ENCODE assay signal across 12 cellular contexts in the genomic region with DNA sequence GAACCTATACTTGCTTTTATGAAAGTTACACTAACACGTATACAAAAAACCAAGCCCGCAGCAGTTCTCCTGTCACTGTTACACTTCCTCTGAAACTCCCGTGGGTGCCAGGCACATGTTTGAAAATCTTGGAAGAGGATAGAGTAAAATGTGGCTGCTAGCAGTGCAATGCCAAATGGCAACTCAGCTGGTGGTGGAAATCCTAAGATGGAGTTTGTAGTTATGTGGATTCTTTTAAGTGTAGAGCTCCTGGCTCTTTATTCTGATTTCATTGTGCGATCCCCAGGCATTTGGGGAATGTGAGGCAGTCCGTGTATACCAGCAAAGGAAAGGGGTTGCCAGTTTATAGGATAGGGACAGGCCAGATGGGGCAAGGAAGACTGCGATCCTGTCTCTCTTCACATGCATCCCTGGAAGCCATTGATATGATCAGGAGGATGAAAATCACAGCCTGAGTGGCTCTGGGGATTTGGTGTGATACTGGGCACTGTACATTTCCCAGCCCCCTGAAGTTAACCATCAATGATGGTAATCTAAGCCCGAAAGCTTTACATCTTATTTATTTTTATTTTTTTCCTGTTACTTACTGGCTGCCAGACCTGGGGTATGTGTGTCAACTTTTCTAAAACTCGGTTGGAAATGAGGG. TPM values are rescaled to one million over a fixed set of nuclear protein-coding genes. Genes with fewer than 3 reads are reported as not detected.
DNase-seq lines count a peak whose midpoint lies in the region; ATAC-seq and TF ChIP-seq lines count a peak whose summit lies in the region.
"Had no signal": no experiment of that assay in that cellular context is flagged by ENCODE, and none has a peak within 500 bp of the region (broad histone marks: within the 10 kb centered on the region; RNA-seq: fewer than 3 reads in every experiment).

No MANE protein-coding gene starts in this region.

- no peaks in the 10 kb centered on the region for H4K20me1 ChIP-seq in BLaER1 treated with 17β-estradiol and CSF1 and Interleukin-3, amounts not matched to agents 10 nM and 100 nM
- H4K20me1 ChIP-seq in Loucy (ENCODE audit: insufficient read depth, low read length, poor library complexity, severe bottlenecking) (no peaks in the 10 kb centered on the region), neural progenitor cell (ENCODE audit: low read depth) (no peaks in the 10 kb centered on the region)

- H3K36me3 ChIP-seq in BLaER1 treated with 17β-estradiol and CSF1 and Interleukin-3, amounts not matched to agents 10 nM and 100 nM: no peaks in the 10 kb centered on the region
- H3K36me3 ChIP-seq in Loucy (ENCODE audit: insufficient read depth, low read length) (no peaks in the 10 kb centered on the region), esophagus muscularis mucosa (no peaks in the 10 kb centered on the region), neural progenitor cell (no peaks in the 10 kb centered on the region), body of pancreas (replicated peaks in 1 of 2; ENCODE audit: insufficient read depth in 1 of 2, low read depth in 2 of 2) (no peaks in the 10 kb centered on the region)

- no peak for ATAC-seq in body of pancreas

- H2AFZ ChIP-seq in Loucy (ENCODE audit: low read length): peak overlapping the region; percentile 94
- peak overlapping the region; percentile 93 for H2AFZ ChIP-seq in neural progenitor cell (replicated peaks)

- no peak for TF ChIP-seq EP300 in esophagus muscularis mucosa (IDR thresholded peaks at IDR 0.05)

- peaks cover 4% of the 10 kb centered on the region; the same call in 1 of the 2 replicates for H3F3A ChIP-seq in Loucy (ENCODE audit: low read depth)
- no peaks in the 10 kb centered on the region for H3F3A ChIP-seq in neural progenitor cell (ENCODE audit: low read depth)

- no peaks in the 10 kb centered on the region for H3K9me2 ChIP-seq in Loucy (replicated peaks; ENCODE audit: low read depth, low read length)

- no peak for TF ChIP-seq POLR2A in esophagus muscularis mucosa (IDR thresholded peaks at IDR 0.05; ENCODE audit: low read depth)
- no peak for TF ChIP-seq POLR2A in body of pancreas (IDR thresholded peaks at IDR 0.05)

- H3K27me3 ChIP-seq in BLaER1 treated with 17β-estradiol and CSF1 and Interleukin-3, amounts not matched to agents 10 nM and 100 nM: peaks cover 0 to 13% (median 7%) of the 10 kb centered on the region in 11 experiments; a peak in 10 of 22 replicates
- H3K27me3 ChIP-seq in Loucy (ENCODE audit: insufficient read depth, low read length, poor library complexity, severe bottlenecking) (no peaks in the 10 kb centered on the region), esophagus muscularis mucosa (peaks cover 0 to 15% (median 0%) of the 10 kb centered on the region in 4 donors), neural progenitor cell (peaks cover 32% of the 10 kb centered on the region), body of pancreas (no peaks in the 10 kb centered on the region)

- intact Hi-C loops in esophagus muscularis mucosa (cut with DNase I) (no loop called here), body of pancreas (cut with DNase I) (no loop called here)

- peak overlapping the region in 9 of 10 experiments; percentile 52 to 75 (median 63); a peak in 15 of 20 replicates for H3K4me3 ChIP-seq in BLaER1 treated with 17β-estradiol and CSF1 and Interleukin-3, amounts not matched to agents 10 nM and 100 nM
- H3K4me3 ChIP-seq in Loucy (ENCODE audit: low read length, poor library complexity, severe bottlenecking): peak overlapping the region; percentile 88
- H3K4me3 ChIP-seq in esophagus muscularis mucosa: peak overlapping the region; percentile 55 to 72 (median 61)
- peak overlapping the region; percentile 67 for H3K4me3 ChIP-seq in neural progenitor cell
- no peak overlapping the region for H3K4me3 ChIP-seq in body of pancreas

- DNase-seq in esophagus muscularis mucosa (ENCODE audit: extremely low spot score): peak; percentile 77
- DNase-seq in neural progenitor cell (ENCODE audit: low spot score): peak; percentile 58
- DNase-seq in body of pancreas: no peak
- no peak for DNase-seq in activated effector memory CD4-positive, alpha-beta T cell treated with anti-CD3 and anti-CD28 coated beads, Interleukin-2, amount 50 U/mL, for 16 hours
- no peak for DNase-seq in SIG-M5 (lab: John Stamatoyannopoulos, UW)
- no peak for DNase-seq in NCI-H774 (lab: John Stamatoyannopoulos, UW)
- DNase-seq: activated CD4-positive, alpha-beta memory T cell treated with anti-CD3 and anti-CD28 coated beads for 36 hours; NCI-H1048 had no signal

- peak overlapping the region; percentile 91 for H3K4me3 Mint-ChIP-seq in neural progenitor cell
- H3K4me3 Mint-ChIP-seq: activated CD4-positive, alpha-beta memory T cell treated with anti-CD3 and anti-CD28 coated beads for 36 hours; stimulated activated effector memory CD8-positive, alpha-beta T cell treated with anti-CD3 and anti-CD28 coated beads, Interleukin-12 subunit alpha, Interleukin-12 subunit beta, amount 100 ng/mL, for 72 hours had no signal

- H3K9me3 ChIP-seq in BLaER1 treated with 17β-estradiol and CSF1 and Interleukin-3, amounts not matched to agents 10 nM and 100 nM (replicated peaks in 1 of 11): peaks cover 0 to 7% (median 0%) of the 10 kb centered on the region in 11 experiments; a peak in 4 of 22 replicates
- no peaks in the 10 kb centered on the region for H3K9me3 ChIP-seq in Loucy (ENCODE audit: insufficient read depth, low read depth, low read length)
- H3K9me3 ChIP-seq in esophagus muscularis mucosa: no peaks in the 10 kb centered on the region
- no peaks in the 10 kb centered on the region for H3K9me3 ChIP-seq in neural progenitor cell (ENCODE audit: low read depth)
- H3K9me3 ChIP-seq in body of pancreas: no peaks in the 10 kb centered on the region

- WGBS in esophagus muscularis mucosa: 61% methylated on average over 8 of the region's 8 CpGs
- 35 to 42% methylated on average over 8 of the region's 8 CpGs for WGBS in body of pancreas, 2 donors

- no peak overlapping the region for H3K27ac ChIP-seq in BLaER1 treated with 17β-estradiol and CSF1 and Interleukin-3, amounts not matched to agents 10 nM and 100 nM
- H3K27ac ChIP-seq in esophagus muscularis mucosa (replicated peaks in 1 of 4): no peak overlapping the region
- H3K27ac ChIP-seq in neural progenitor cell: no peak overlapping the region
- no peak overlapping the region for H3K27ac ChIP-seq in body of pancreas

- H3K4me2 ChIP-seq in BLaER1 treated with 17β-estradiol and CSF1 and Interleukin-3, amounts not matched to agents 10 nM and 100 nM: peak overlapping the region; percentile 73 to 85 (median 80)
- H3K4me2 ChIP-seq in Loucy (ENCODE audit: low read depth, low read length, poor library complexity, severe bottlenecking) (peak overlapping the region; percentile 74), neural progenitor cell (peak overlapping the region; percentile 87)

- no peaks in the 10 kb centered on the region for H3K9me3 Mint-ChIP-seq in neural progenitor cell
- H3K9me3 Mint-ChIP-seq: activated CD4-positive, alpha-beta memory T cell treated with anti-CD3 and anti-CD28 coated beads for 36 hours had no signal

- peaks cover 22% of the 10 kb centered on the region for H3K79me2 ChIP-seq in Loucy (ENCODE audit: insufficient read depth, low read length)
- H3K79me2 ChIP-seq in neural progenitor cell (ENCODE audit: low read depth): peaks cover 9% of the 10 kb centered on the region

- peak overlapping the region in 5 of 11 experiments; percentile 53 to 74 (median 55); a peak in 6 of 22 replicates for H3K9ac ChIP-seq in BLaER1 treated with 17β-estradiol and CSF1 and Interleukin-3, amounts not matched to agents 10 nM and 100 nM
- peak overlapping the region; percentile 74 for H3K9ac ChIP-seq in Loucy (ENCODE audit: low read depth, low read length, poor library complexity, severe bottlenecking)
- H3K9ac ChIP-seq in neural progenitor cell: no peak overlapping the region

- peaks cover 0 to 6% (median 0%) of the 10 kb centered on the region in 10 experiments; a peak in 3 of 20 replicates for H3K4me1 ChIP-seq in BLaER1 treated with 17β-estradiol and CSF1 and Interleukin-3, amounts not matched to agents 10 nM and 100 nM
- H3K4me1 ChIP-seq in Loucy (ENCODE audit: insufficient read depth, low read length, poor library complexity, severe bottlenecking) (peaks cover 36% of the 10 kb centered on the region), esophagus muscularis mucosa (peaks cover 0 to 20% (median 13%) of the 10 kb centered on the region in 4 donors), neural progenitor cell (peaks cover 5% of the 10 kb centered on the region), body of pancreas (peaks cover 12% of the 10 kb centered on the region)

- no peaks in the 10 kb centered on the region for H3K36me3 Mint-ChIP-seq in neural progenitor cell
- H3K36me3 Mint-ChIP-seq: activated CD4-positive, alpha-beta memory T cell treated with anti-CD3 and anti-CD28 coated beads for 36 hours; stimulated activated effector memory CD8-positive, alpha-beta T cell treated with anti-CD3 and anti-CD28 coated beads, Interleukin-12 subunit alpha, Interleukin-12 subunit beta, amount 100 ng/mL, for 72 hours had no signal

- peaks cover 6% of the 10 kb centered on the region for H3K4me1 Mint-ChIP-seq in neural progenitor cell
- H3K4me1 Mint-ChIP-seq: stimulated activated effector memory CD8-positive, alpha-beta T cell treated with anti-CD3 and anti-CD28 coated beads, Interleukin-12 subunit alpha, Interleukin-12 subunit beta, amount 100 ng/mL, for 72 hours had no signal

- no peak for TF ChIP-seq CTCF in Loucy (conservative IDR thresholded peaks at IDR 0.05; ENCODE audit: low read length)
- no peak for TF ChIP-seq CTCF in esophagus muscularis mucosa (IDR thresholded peaks at IDR 0.05)
- TF ChIP-seq CTCF in neural progenitor cell (IDR thresholded peaks at IDR 0.05): no peak
- no peak for TF ChIP-seq CTCF in body of pancreas (IDR thresholded peaks at IDR 0.05)

- H3K27me3 Mint-ChIP-seq in neural progenitor cell (ENCODE audit: insufficient read depth, low read depth): peaks cover 6% of the 10 kb centered on the region

- H3K27ac Mint-ChIP-seq in neural progenitor cell: no peak overlapping the region
- H3K27ac Mint-ChIP-seq: activated CD4-positive, alpha-beta memory T cell treated with anti-CD3 and anti-CD28 coated beads for 36 hours; stimulated activated effector memory CD8-positive, alpha-beta T cell treated with anti-CD3 and anti-CD28 coated beads, Interleukin-12 subunit alpha, Interleukin-12 subunit beta, amount 100 ng/mL, for 72 hours had no signal

RNA-seq across cellular contexts. Expression of a gene that starts 1.1 kb away (rescaled TPM):
- 10 to 100 TPM in 1 of 4 donors, 1 to 10 TPM in 3; 7.1 to 11.9 (median 8.0) TPM for total RNA-seq in esophagus muscularis mucosa
- 6.5 and 9.6 TPM in 2 replicates for total RNA-seq in neural progenitor cell (ENCODE audit: low replicate concordance)
- 1 to 10 TPM in 1 of 2 donors, not detected in 1; 1.3 TPM for total RNA-seq in body of pancreas
- total RNA-seq: activated CD4-positive, alpha-beta memory T cell treated with anti-CD3 and anti-CD28 coated beads for 36 hours; OCI-LY7 had no signal

Comparison
In these comparisons a context has a peak if more than half of its experiments do, and no peak if none do; other contexts are left out.
1. H3K4me3 ChIP-seq: peak in BLaER1 treated with 17β-estradiol and CSF1 and Interleukin-3, amounts not matched to agents 10 nM and 100 nM (9 of 10), Loucy (single experiment), esophagus muscularis mucosa (4 of 4) and neural progenitor cell (single experiment); none in body of pancreas (0 of 2).
2. DNase-seq: peak in esophagus muscularis mucosa (single experiment) and neural progenitor cell (single experiment); none in body of pancreas (0 of 4), activated effector memory CD4-positive, alpha-beta T cell treated with anti-CD3 and anti-CD28 coated beads, Interleukin-2, amount 50 U/mL, for 16 hours (single experiment), SIG-M5 (single experiment) and NCI-H774 (single experiment).
3. Peak in every context shown above with its lines, with median percentiles within 50 percentile points of each other: H3K4me2 ChIP-seq.